Comparison of ENCODE assay signal across 8 cellular contexts in genomic region chr17:34961093-34961911, GRCh38. TPM values are rescaled to one million over a fixed set of nuclear protein-coding genes. Genes with fewer than 3 reads are reported as not detected.
DNase-seq lines count a peak whose midpoint lies in the region; ATAC-seq and TF ChIP-seq lines count a peak whose summit lies in the region.

TSS of gene CCT6B (minus strand) at chr17:34961460. CDS start at chr17:34961393, 67 bp downstream.
TSS of gene ZNF830 (plus strand) at chr17:34961540. CDS start at chr17:34961567, 27 bp downstream.

- H3K4me2 ChIP-seq in SU-DHL-6 (ENCODE audit: low read depth, low read length, poor library complexity, severe bottlenecking) = peak within 1 kb of the TSS; percentile 72
- peak within 1 kb of the TSS; percentile 84 for H3K4me2 ChIP-seq in parathyroid adenoma (ENCODE audit: low read length)

- H3K9me2 ChIP-seq in SU-DHL-6 (replicated peaks; ENCODE audit: insufficient read depth, low read length) = no peaks in the 10 kb centered on the region

- H3K27me3 ChIP-seq in SU-DHL-6 (ENCODE audit: low read length) (no peaks in the 10 kb centered on the region), adipocyte (replicated peaks; ENCODE audit: control insufficient read depth, insufficient read depth, low read length) (no peaks in the 10 kb centered on the region), parathyroid adenoma (ENCODE audit: control insufficient read depth, insufficient read depth, low read length) (no peaks in the 10 kb centered on the region), tibial nerve (no peaks in the 10 kb centered on the region)

- H3K9ac ChIP-seq in SU-DHL-6 (ENCODE audit: low read length) (peak within 1 kb of the TSS; percentile 78), adipocyte (ENCODE audit: low read length) (peak within 1 kb of the TSS; percentile 97), parathyroid adenoma (peak within 1 kb of the TSS; percentile 79)

- no peaks in the 10 kb centered on the region for H3F3A ChIP-seq in SU-DHL-6 (ENCODE audit: insufficient read depth)

- peak; percentile 64 to 99 for TF ChIP-seq EP300 in tibial nerve (IDR thresholded peaks at IDR 0.05)

- peak; percentile 95 for DNase-seq in GM12865 (ENCODE audit: low read depth)
- DNase-seq in NCI-H1417 (lab: John Stamatoyannopoulos, UW) = peak; percentile 92 to 98 (median 93)
- DNase-seq in adipocyte (ENCODE audit: low read depth) = peak; percentile 99
- DNase-seq in cardiac septum (ENCODE audit: low spot score) = peak; percentile 97
- peak; percentile 82 to 93 for DNase-seq in tibial nerve (ENCODE audit: low spot score in 2 of 2)

- H3K27ac ChIP-seq in SU-DHL-6 (ENCODE audit: low read depth, low read length) (peak within 1 kb of the TSS; percentile 42), parathyroid adenoma (peak within 1 kb of the TSS; percentile 91), tibial nerve (peak within 1 kb of the TSS; percentile 88 to 96 (median 95))

- H3K4me3 ChIP-seq in GM12865 (ENCODE audit: low read depth, low read length) = peak within 1 kb of the TSS; percentile 81
- peak within 1 kb of the TSS; percentile 85 for H3K4me3 ChIP-seq in SU-DHL-6 (ENCODE audit: insufficient read depth, low read length, poor library complexity, severe bottlenecking)
- H3K4me3 ChIP-seq in adipocyte (ENCODE audit: low read length) = peak within 1 kb of the TSS; percentile 99
- H3K4me3 ChIP-seq in parathyroid adenoma (ENCODE audit: low read depth, low read length) = peak within 1 kb of the TSS; percentile 74
- H3K4me3 ChIP-seq in tibial nerve = peak within 1 kb of the TSS; percentile 76 to 92 (median 88)

- peaks cover 9% of the 10 kb centered on the region; the same call in 1 of the 2 replicates for H3K36me3 ChIP-seq in SU-DHL-6 (ENCODE audit: low read length)
- H3K36me3 ChIP-seq in adipocyte (ENCODE audit: control insufficient read depth, insufficient read depth, low read length, severe bottlenecking) = peaks cover 17% of the 10 kb centered on the region
- no peaks in the 10 kb centered on the region for H3K36me3 ChIP-seq in parathyroid adenoma (ENCODE audit: control insufficient read depth, insufficient read depth, low read length)
- peaks cover 0 to 31% (median 0%) of the 10 kb centered on the region in 3 donors for H3K36me3 ChIP-seq in tibial nerve

- H3K9me3 ChIP-seq in SU-DHL-6 (ENCODE audit: insufficient read depth, low read length) = no peaks in the 10 kb centered on the region
- no peaks in the 10 kb centered on the region for H3K9me3 ChIP-seq in adipocyte (ENCODE audit: control insufficient read depth, low read length)
- no peaks in the 10 kb centered on the region for H3K9me3 ChIP-seq in parathyroid adenoma (ENCODE audit: control insufficient read depth, low read length)
- H3K9me3 ChIP-seq in tibial nerve = no peaks in the 10 kb centered on the region

- TF ChIP-seq CTCF in GM12865 (IDR thresholded peaks at IDR 0.05; ENCODE audit: insufficient read depth, low read depth, low read length, missing control alignments) (no peak), SU-DHL-6 (IDR thresholded peaks at IDR 0.05; ENCODE audit: insufficient read depth, low read length, poor library complexity, severe bottlenecking) (no peak), parathyroid adenoma (IDR thresholded peaks at IDR 0.05) (no peak), tibial nerve (IDR thresholded peaks at IDR 0.05) (peak in 2 of 5 experiments; percentile 20 to 26)

- H3K79me2 ChIP-seq in SU-DHL-6 (ENCODE audit: insufficient read depth, low read length) = peaks cover 22% of the 10 kb centered on the region
- H3K79me2 ChIP-seq in parathyroid adenoma = peaks cover 3% of the 10 kb centered on the region

- no peaks in the 10 kb centered on the region for H4K20me1 ChIP-seq in SU-DHL-6 (ENCODE audit: low read depth, low read length)

- peak; percentile 42 to 71 for TF ChIP-seq POLR2A in tibial nerve (IDR thresholded peaks at IDR 0.05)

- H3K4me1 ChIP-seq in adipocyte (ENCODE audit: control insufficient read depth, insufficient read depth, low read length) (peaks cover 22% of the 10 kb centered on the region), parathyroid adenoma (peaks cover 5% of the 10 kb centered on the region), tibial nerve (peaks cover 0 to 29% (median 14%) of the 10 kb centered on the region in 4 donors)

- intact Hi-C loops in cardiac septum (cut with DNase I) = loop anchor here (1.0 kb wide), 1 partner anchor 19 kb away; the partner anchor contains the start of gene LIG3

- ATAC-seq in HG02759 (IDR thresholded peaks at IDR 0.05; ENCODE audit: unreplicated experiment) = peak; percentile 96

- WGBS in tibial nerve, 2 donors = 0 to 1% methylated on average over 48 to 65 of the region's 65 CpGs

- peak within 1 kb of the TSS; percentile 87 for H2AFZ ChIP-seq in SU-DHL-6 (ENCODE audit: low read depth, low read length, severe bottlenecking)
- peak within 1 kb of the TSS; percentile 97 for H2AFZ ChIP-seq in parathyroid adenoma

RNA-seq across cellular contexts. Expression of gene CCT6B, which starts in this region (rescaled TPM):
- 2.2 TPM for total RNA-seq in cardiac septum
- 1 to 10 TPM in 3 of 4 donors, under 1 TPM in 1; 0.90 to 7.5 (median 3.1) TPM for total RNA-seq in tibial nerve

RNA-seq across cellular contexts. Expression of gene ZNF830, which starts in this region (rescaled TPM):
- total RNA-seq in cardiac septum = 8.7 TPM
- 10 to 100 TPM in 1 of 4 donors, 1 to 10 TPM in 3; 5.1 to 14.7 (median 9.1) TPM for total RNA-seq in tibial nerve

Comparison
In these comparisons a context has a peak if more than half of its experiments do, and no peak if none do; other contexts are left out.
1. Peak in every context shown above with its lines: DNase-seq, ATAC-seq, H3K4me3 ChIP-seq and H3K27ac ChIP-seq.
2. H3K27ac ChIP-seq: peak in every context shown above with its lines; median percentile 95 in tibial nerve; 91 in parathyroid adenoma; 42 in SU-DHL-6.